1 cellular context compared by ENCODE assay signal in genomic region chr6:108897371-108897770, GRCh38.
TF ChIP-seq lines count a peak whose summit lies in the region.

No MANE protein-coding gene starts in this region.

TF ChIP-seq in HEK293, 187 proteins besides CTCF, POLR2A, EP300 and RAD21 (continued from another document):
- 0 out of 2 replicates have a peak, but pooled peaks have one; percentile 39 for TF ChIP-seq ZNF518A (tag by site-specific recombination; conservative IDR thresholded peaks at IDR 0.05; ENCODE audit: low read depth)
- no peak for TF ChIP-seq REPIN1 (tag by site-specific recombination; IDR thresholded peaks at IDR 0.05; ENCODE audit: low read depth)
- TF ChIP-seq KLF17 (tag by site-specific recombination; IDR thresholded peaks at IDR 0.05), result peak; percentile 73; the same call in 1 of the 2 replicates
- peak; percentile 79; the same call in 1 of the 2 replicates for TF ChIP-seq ZNF394 (tag by site-specific recombination; IDR thresholded peaks at IDR 0.05; ENCODE audit: borderline replicate concordance)
- TF ChIP-seq ZNF629 (tag by site-specific recombination; IDR thresholded peaks at IDR 0.05), result 0 out of 2 replicates have a peak, but pooled peaks have one; percentile 26
- TF ChIP-seq ZBTB17 (tag by site-specific recombination; IDR thresholded peaks at IDR 0.05), result peak; percentile 83
- 0 out of 2 replicates have a peak, but pooled peaks have one; percentile 25 for TF ChIP-seq ZFHX2 (tag by site-specific recombination; conservative IDR thresholded peaks at IDR 0.05)
- TF ChIP-seq SP7 (tag by site-specific recombination; IDR thresholded peaks at IDR 0.05), result peak; percentile 95
